In genomic region chr3:6528951-6529350, GRCh38 we compare ENCODE assay signal across 13 cellular contexts.
DNase-seq lines count a peak whose midpoint lies in the region; ATAC-seq and TF ChIP-seq lines count a peak whose summit lies in the region.
"Had no signal": no experiment of that assay in that cellular context is flagged by ENCODE, and none has a peak within 500 bp of the region (broad histone marks: within the 10 kb centered on the region; RNA-seq: fewer than 3 reads in every experiment).

No MANE protein-coding gene starts in this region.

- intact Hi-C loops in colonic mucosa (cut with DNase I): no loop called here

- H3K9me3 ChIP-seq in colonic mucosa: no peaks in the 10 kb centered on the region
- no peaks in the 10 kb centered on the region for H3K9me3 ChIP-seq in MG63

- H3K4me3 ChIP-seq in colonic mucosa: no peak overlapping the region
- no peak overlapping the region for H3K4me3 ChIP-seq in MG63

- H3K36me3 ChIP-seq in colonic mucosa (no peaks in the 10 kb centered on the region), MG63 (no peaks in the 10 kb centered on the region)

- DNase-seq in SW480 (ENCODE audit: low spot score): peak; percentile 82
- DNase-seq in left kidney (ENCODE audit: low read depth, low spot score): peak; percentile 21
- DNase-seq in substantia nigra (lab: John Stamatoyannopoulos, UW): no peak
- no peak for DNase-seq in colonic mucosa
- no peak for DNase-seq in GM20000 (ENCODE audit: low spot score)
- DNase-seq in MG63: no peak
- DNase-seq: CD8-positive, alpha-beta T cell; NCI-H187 treated with DMSO at 0.1 percent for 48 hours; NCI-H2171 treated with DMSO at 0.1 percent for 48 hours; NCI-H82; SIG-M5 had no signal

- no peak overlapping the region for H3K9ac ChIP-seq in colonic mucosa (ENCODE audit: low read depth in 2 of 2, low read length in 2 of 2)

- no peaks in the 10 kb centered on the region for H3K4me1 ChIP-seq in colonic mucosa

- TF ChIP-seq CTCF in colonic mucosa (IDR thresholded peaks at IDR 0.05): no peak
- no peak for TF ChIP-seq CTCF in GM20000 (IDR thresholded peaks at IDR 0.05; ENCODE audit: extremely low read depth, missing control alignments)

- H3K27me3 ChIP-seq in colonic mucosa: no peaks in the 10 kb centered on the region
- H3K27me3 ChIP-seq in MG63: no peaks in the 10 kb centered on the region

- H3K27ac ChIP-seq in substantia nigra (ENCODE audit: low read depth, low read length, poor library complexity, severe bottlenecking) (no peak overlapping the region), colonic mucosa (no peak overlapping the region)

- ATAC-seq in GM19035 (IDR thresholded peaks at IDR 0.05; ENCODE audit: unreplicated experiment) (peak; percentile 70), HG02981 (IDR thresholded peaks at IDR 0.05; ENCODE audit: unreplicated experiment) (peak; percentile 54)
- ATAC-seq: CD8-positive, alpha-beta T cell had no signal

Comparison
In these comparisons a context has a peak if more than half of its experiments do, and no peak if none do; other contexts are left out.
1. DNase-seq: peak in SW480 (single experiment) and left kidney (single experiment); none in substantia nigra (0 of 49), colonic mucosa (single experiment), GM20000 (single experiment) and MG63 (single experiment).